In the genomic region with DNA sequence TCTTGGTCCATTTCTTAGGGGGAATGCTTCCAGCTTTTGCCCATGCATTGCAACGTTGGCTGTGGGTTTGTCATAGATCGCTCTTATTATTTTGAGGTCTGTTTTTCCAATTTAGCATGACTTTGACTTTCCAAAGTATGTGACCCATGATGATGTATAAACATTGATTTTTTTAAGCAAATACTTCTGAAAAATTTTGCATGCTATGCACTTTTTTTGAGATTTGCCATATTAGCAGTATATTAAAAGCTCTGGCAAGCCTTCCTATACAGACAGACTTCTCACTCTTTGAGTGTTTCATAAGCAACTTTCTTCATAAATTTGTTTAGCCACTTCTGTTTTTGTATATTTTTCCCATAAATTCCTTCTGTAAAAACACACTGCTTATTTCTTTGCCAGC, we compare ENCODE assay signal across 36 cellular contexts.
"Had no signal": no experiment of that assay in that cellular context is flagged by ENCODE, and none has a peak within 500 bp of the region (broad histone marks: within the 10 kb centered on the region; RNA-seq: fewer than 3 reads in every experiment).

No MANE protein-coding gene starts in this region.

- H3K36me3 ChIP-seq: MG63 had no signal

- H3K9me3 ChIP-seq: MG63 had no signal

- H3K4me3 ChIP-seq: MG63 had no signal

- H3K27me3 ChIP-seq: MG63 had no signal

- DNase-seq: Karpas-422, Kasumi-1, MG63, MM.1S, MV-4-11, NCI-H1048, NCI-H1092, NCI-H1092 treated with DMSO at 0.1 percent for 48 hours, NCI-H1105, NCI-H1105 treated with DMSO at 0.1 percent for 48 hours, NCI-H1417, NCI-H1417 treated with DMSO at 0.1 percent for 48 hours, NCI-H1436, NCI-H1436 treated with DMSO at 0.1 percent for 48 hours, NCI-H146, NCI-H1694, NCI-H1694 treated with DMSO at 0.1 percent for 48 hours, NCI-H187, NCI-H187 treated with DMSO at 0.1 percent for 48 hours, NCI-H1930, NCI-H2029, NCI-H2029 treated with DMSO at 0.1 percent for 48 hours, NCI-H2081, NCI-H2081 treated with DMSO at 0.1 percent for 48 hours, NCI-H2107, NCI-H2171, NCI-H2171 treated with DMSO at 0.1 percent for 48 hours, NCI-H2227 treated with DMSO at 0.1 percent for 48 hours, NCI-H226, NCI-H345, NCI-H446, NCI-H446 treated with DMSO at 0.1 percent for 48 hours, NCI-H510A, NCI-H510A treated with DMSO at 0.1 percent for 48 hours, NCI-H524, NCI-H524 treated with DMSO at 0.1 percent for 48 hours had no signal
